Comparison of ENCODE assay signal across 1 cellular context in genomic region chr3:46921041-46921440, GRCh38.
TF ChIP-seq lines count a peak whose summit lies in the region.

No MANE protein-coding gene starts in this region.

TF ChIP-seq in K562, 482 proteins besides CTCF, POLR2A, EP300 and RAD21:
- TF ChIP-seq ZNF586 (CRISPR knock-in tag; conservative IDR thresholded peaks at IDR 0.05): no peak
- no peak for TF ChIP-seq NCOA4 (IDR thresholded peaks at IDR 0.05; ENCODE audit: partially characterized antibody)
- no peak for TF ChIP-seq CTCFL (IDR thresholded peaks at IDR 0.05; ENCODE audit: borderline replicate concordance, insufficient read depth, low read depth, low read length, poor library complexity, severe bottlenecking)
- no peak for TF ChIP-seq NCOA1 (IDR thresholded peaks at IDR 0.05; ENCODE audit: low read depth)
- no peak for TF ChIP-seq BRF2 (IDR thresholded peaks at IDR 0.05; ENCODE audit: borderline replicate concordance, insufficient read depth, insufficient read length)
- TF ChIP-seq ZNF655 (CRISPR knock-in tag; IDR thresholded peaks at IDR 0.05): no peak
- TF ChIP-seq TGIF2 (CRISPR knock-in tag; IDR thresholded peaks at IDR 0.05): no peak
- no peak for TF ChIP-seq BDP1 (IDR thresholded peaks at IDR 0.05; ENCODE audit: insufficient read depth, insufficient read length)
- no peak for TF ChIP-seq ZNF445 (CRISPR knock-in tag; IDR thresholded peaks at IDR 0.05; ENCODE audit: low read depth)
- no peak for TF ChIP-seq KLF10 (CRISPR knock-in tag; IDR thresholded peaks at IDR 0.05)
- no peak for TF ChIP-seq DDX20 (tag; IDR thresholded peaks at IDR 0.05; ENCODE audit: low read depth)
- TF ChIP-seq ZFP1 (CRISPR knock-in tag; IDR thresholded peaks at IDR 0.05): no peak
- no peak for TF ChIP-seq ZNF830 (CRISPR knock-in tag; IDR thresholded peaks at IDR 0.05)
- TF ChIP-seq EZH2 (IDR thresholded peaks at IDR 0.05; ENCODE audit: borderline replicate concordance, low read depth, low read length): no peak
- TF ChIP-seq NFE2 (IDR thresholded peaks at IDR 0.05; ENCODE audit: low read depth): no peak
- TF ChIP-seq MEF2A (IDR thresholded peaks at IDR 0.05; ENCODE audit: control insufficient read depth, low read depth, low read length): no peak
- TF ChIP-seq EWSR1 (IDR thresholded peaks at IDR 0.05; ENCODE audit: borderline replicate concordance, low read depth, partially characterized antibody): no peak
- TF ChIP-seq RBM22 (IDR thresholded peaks at IDR 0.05; ENCODE audit: low read depth, low read length, poor library complexity, severe bottlenecking): no peak
- no peak for TF ChIP-seq CBX8 (IDR thresholded peaks at IDR 0.05; ENCODE audit: borderline replicate concordance, extremely low read depth, low read depth, low read length, poor library complexity, severe bottlenecking)
TF ChIP-seq in K562: peak in this region for 0.
